Comparison of ENCODE assay signal across 7 cellular contexts in genomic region chr10:8055420-8056349, GRCh38. TPM values are rescaled to one million over a fixed set of nuclear protein-coding genes. Genes with fewer than 3 reads are reported as not detected.
DNase-seq lines count a peak whose midpoint lies in the region; ATAC-seq, FAIRE-seq and TF ChIP-seq lines count a peak whose summit lies in the region.

No MANE protein-coding gene starts in this region.

- peaks cover 52% of the 10 kb centered on the region for H3K36me3 Mint-ChIP-seq in activated naive CD4-positive, alpha-beta T cell treated with anti-CD3 and anti-CD28 coated beads, Interleukin-2, amount 10 ng/mL, durations not matched to agents 7 days and 5 days
- H3K36me3 Mint-ChIP-seq in stimulated activated naive CD8-positive, alpha-beta T cell treated with anti-CD3 and anti-CD28 coated beads, Interleukin-15, Interleukin-2, amounts not matched to agents 100 ng/mL and 50 ng/mL, for 24 hours (ENCODE audit: low read depth) = peaks cover 41% of the 10 kb centered on the region

- peak overlapping the region; percentile 86 for H3K9ac ChIP-seq in keratinocyte (ENCODE audit: control insufficient read depth, extremely low read depth, insufficient read depth, low read length)

- no peaks in the 10 kb centered on the region for H3K27me3 ChIP-seq in keratinocyte (ENCODE audit: control insufficient read depth, extremely low read depth, insufficient read depth, low read length)

- no peaks in the 10 kb centered on the region for H3K9me3 ChIP-seq in keratinocyte (ENCODE audit: control insufficient read depth, low read depth, low read length)

- H3K4me3 ChIP-seq in keratinocyte (ENCODE audit: control insufficient read depth in 2 of 3, extremely low read depth in 1 of 3, insufficient read depth in 2 of 3, low read depth in 1 of 3, low read length in 3 of 3) = peak overlapping the region; percentile 82 to 97 (median 87)

- peak; percentile 63 for DNase-seq in activated naive CD4-positive, alpha-beta T cell treated with anti-CD3 and anti-CD28 coated beads, Interleukin-2, amount 10 ng/mL, durations not matched to agents 7 days and 5 days
- DNase-seq in keratinocyte (ENCODE audit: low read depth, low spot score) (no peak), NCI-H526 (lab: John Stamatoyannopoulos, UW) (no peak), superior temporal gyrus (ENCODE audit: extremely low spot score) (no peak), MV-4-11 (lab: John Stamatoyannopoulos, UW) (no peak)

- no peaks in the 10 kb centered on the region for H3K9me1 ChIP-seq in keratinocyte (ENCODE audit: control insufficient read depth, extremely low read depth, insufficient read depth, low read length)

- peaks cover 33% of the 10 kb centered on the region for H3K4me1 ChIP-seq in keratinocyte (ENCODE audit: control insufficient read depth, extremely low read depth, insufficient read depth, low read length)

- H2AFZ ChIP-seq in keratinocyte (ENCODE audit: control insufficient read depth, low read length) = peak overlapping the region; percentile 37

- no peak for TF ChIP-seq CTCF in keratinocyte (optimal IDR thresholded peaks at IDR 0.05 in 1 of 3, IDR thresholded peaks at IDR 0.05 in 1 of 3, conservative IDR thresholded peaks at IDR 0.05 in 1 of 3; ENCODE audit: extremely low read depth in 1 of 3, insufficient read depth in 2 of 3, low read length in 3 of 3)

- peak overlapping the region; percentile 100 for H3K4me3 Mint-ChIP-seq in activated naive CD4-positive, alpha-beta T cell treated with anti-CD3 and anti-CD28 coated beads, Interleukin-2, amount 10 ng/mL, durations not matched to agents 7 days and 5 days
- peak overlapping the region; percentile 94 for H3K4me3 Mint-ChIP-seq in stimulated activated naive CD8-positive, alpha-beta T cell treated with anti-CD3 and anti-CD28 coated beads, Interleukin-15, Interleukin-2, amounts not matched to agents 100 ng/mL and 50 ng/mL, for 24 hours

- H3K27ac Mint-ChIP-seq in activated naive CD4-positive, alpha-beta T cell treated with anti-CD3 and anti-CD28 coated beads, Interleukin-2, amount 10 ng/mL, durations not matched to agents 7 days and 5 days = peak overlapping the region; percentile 99
- peak overlapping the region; percentile 96 for H3K27ac Mint-ChIP-seq in stimulated activated naive CD8-positive, alpha-beta T cell treated with anti-CD3 and anti-CD28 coated beads, Interleukin-15, Interleukin-2, amounts not matched to agents 100 ng/mL and 50 ng/mL, for 24 hours

- H3K4me1 Mint-ChIP-seq in activated naive CD4-positive, alpha-beta T cell treated with anti-CD3 and anti-CD28 coated beads, Interleukin-2, amount 10 ng/mL, durations not matched to agents 7 days and 5 days = peaks cover 55% of the 10 kb centered on the region
- peaks cover 64% of the 10 kb centered on the region for H3K4me1 Mint-ChIP-seq in stimulated activated naive CD8-positive, alpha-beta T cell treated with anti-CD3 and anti-CD28 coated beads, Interleukin-15, Interleukin-2, amounts not matched to agents 100 ng/mL and 50 ng/mL, for 24 hours (ENCODE audit: low read depth)

- H3K4me2 ChIP-seq in keratinocyte (ENCODE audit: control insufficient read depth, extremely low read depth, insufficient read depth, low read depth, low read length) = peak overlapping the region; percentile 95

- dilution Hi-C loops in keratinocyte (cut with MboI; ENCODE audit: extremely low pct_ligation_motif_present, low sequenced_read_pairs) = no loop called here

- H3K79me2 ChIP-seq in keratinocyte (ENCODE audit: control insufficient read depth, insufficient read depth, low read length) = peaks cover 57% of the 10 kb centered on the region

- peaks cover 6 to 7% of the 10 kb centered on the region in 2 experiments for H3K36me3 ChIP-seq in keratinocyte (ENCODE audit: control insufficient read depth in 2 of 2, extremely low read depth in 1 of 2, insufficient read depth in 2 of 2, low read length in 2 of 2)

- peak; percentile 12 for ATAC-seq in HG02642 (IDR thresholded peaks at IDR 0.05; ENCODE audit: poor library complexity, unreplicated experiment)

- H3K9me3 Mint-ChIP-seq in activated naive CD4-positive, alpha-beta T cell treated with anti-CD3 and anti-CD28 coated beads, Interleukin-2, amount 10 ng/mL, durations not matched to agents 7 days and 5 days = no peaks in the 10 kb centered on the region
- H3K9me3 Mint-ChIP-seq in stimulated activated naive CD8-positive, alpha-beta T cell treated with anti-CD3 and anti-CD28 coated beads, Interleukin-15, Interleukin-2, amounts not matched to agents 100 ng/mL and 50 ng/mL, for 24 hours = no peaks in the 10 kb centered on the region

- H4K20me1 ChIP-seq in keratinocyte (ENCODE audit: control insufficient read depth, extremely low read depth, insufficient read depth, low read length) = no peaks in the 10 kb centered on the region

- H3K27me3 Mint-ChIP-seq in activated naive CD4-positive, alpha-beta T cell treated with anti-CD3 and anti-CD28 coated beads, Interleukin-2, amount 10 ng/mL, durations not matched to agents 7 days and 5 days = peaks cover 36% of the 10 kb centered on the region
- peaks cover 14% of the 10 kb centered on the region for H3K27me3 Mint-ChIP-seq in stimulated activated naive CD8-positive, alpha-beta T cell treated with anti-CD3 and anti-CD28 coated beads, Interleukin-15, Interleukin-2, amounts not matched to agents 100 ng/mL and 50 ng/mL, for 24 hours

- CTCF ChIA-PET in activated naive CD4-positive, alpha-beta T cell treated with anti-CD3 and anti-CD28 coated beads, Interleukin-2, amount 10 ng/mL, durations not matched to agents 7 days and 5 days (lab: Charles Lee) = interaction anchor here (0.7 kb wide), 1 partner anchor 360 kb away, joined by 3 read pairs; no protein-coding TSS in a partner anchor

- H3K27ac ChIP-seq in keratinocyte (ENCODE audit: control insufficient read depth, insufficient read depth, low read length) = peak overlapping the region; percentile 82

- no peak for FAIRE-seq in keratinocyte (lab: Jason Lieb, UNC)

RNA-seq across cellular contexts. Expression of gene GATA3, which starts 1.2 kb away (rescaled TPM):
- 1.7 to 7.7 TPM (median 4.0 TPM) in 3 replicates for polyA plus RNA-seq in keratinocyte
- 13.3 TPM for polyA plus RNA-seq in keratinocyte (2011; ENCODE audit: low read depth)
- polyA plus RNA-seq in keratinocyte (2011; cell fraction: cytosol; rRNA removed) = 4.7 and 5.3 TPM in 2 replicates
- 15.8 and 15.9 TPM in 2 replicates for polyA plus RNA-seq in keratinocyte (2011; cell fraction: nucleus; rRNA removed)
- 20.8 and 33.0 TPM in 2 replicates for polyA plus RNA-seq in keratinocyte (2012; ENCODE audit: low replicate concordance)
- polyA minus RNA-seq in keratinocyte = 1.0 to 7.4 TPM (median 1.9 TPM) in 3 replicates
- 4.4 TPM for polyA minus RNA-seq in keratinocyte (2011; cell fraction: cytosol; rRNA and poly(A)+ RNA removed)
- polyA minus RNA-seq in keratinocyte (2011; cell fraction: nucleus; rRNA and poly(A)+ RNA removed) = 5.5 and 5.8 TPM in 2 replicates
